ENCODE assay signal across 35 cellular contexts in genomic region chr14:43297794-43298193, GRCh38.
"Had no signal": no experiment of that assay in that cellular context is flagged by ENCODE, and none has a peak within 500 bp of the region (broad histone marks: within the 10 kb centered on the region; RNA-seq: fewer than 3 reads in every experiment).

No MANE protein-coding gene starts in this region.

- H3K4me3 ChIP-seq: MG63 had no signal

- H3K9ac ChIP-seq: KMS-11 had no signal

- H3K36me3 ChIP-seq: MG63 had no signal

- H3K4me2 ChIP-seq: KMS-11 had no signal

- DNase-seq: Kasumi-1, KG1, MG63, MM.1S, MV-4-11, NCI-H1048, NCI-H1092, NCI-H1092 treated with DMSO at 0.1 percent for 48 hours, NCI-H1105, NCI-H1105 treated with DMSO at 0.1 percent for 48 hours, NCI-H1417, NCI-H1417 treated with DMSO at 0.1 percent for 48 hours, NCI-H1436, NCI-H1436 treated with DMSO at 0.1 percent for 48 hours, NCI-H146, NCI-H1694, NCI-H1694 treated with DMSO at 0.1 percent for 48 hours, NCI-H187, NCI-H187 treated with DMSO at 0.1 percent for 48 hours, NCI-H1930, NCI-H2029, NCI-H2029 treated with DMSO at 0.1 percent for 48 hours, NCI-H2081, NCI-H2081 treated with DMSO at 0.1 percent for 48 hours, NCI-H2107, NCI-H2171, NCI-H2171 treated with DMSO at 0.1 percent for 48 hours, NCI-H2227 treated with DMSO at 0.1 percent for 48 hours, NCI-H226, NCI-H345, NCI-H446, NCI-H446 treated with DMSO at 0.1 percent for 48 hours, NCI-H510A, NCI-H510A treated with DMSO at 0.1 percent for 48 hours had no signal

- H3K27ac ChIP-seq: KMS-11 had no signal

- H3K27me3 ChIP-seq: MG63 had no signal

- H3K9me3 ChIP-seq: MG63 had no signal
